Comparison of ENCODE assay signal across 14 cellular contexts in the genomic region with DNA sequence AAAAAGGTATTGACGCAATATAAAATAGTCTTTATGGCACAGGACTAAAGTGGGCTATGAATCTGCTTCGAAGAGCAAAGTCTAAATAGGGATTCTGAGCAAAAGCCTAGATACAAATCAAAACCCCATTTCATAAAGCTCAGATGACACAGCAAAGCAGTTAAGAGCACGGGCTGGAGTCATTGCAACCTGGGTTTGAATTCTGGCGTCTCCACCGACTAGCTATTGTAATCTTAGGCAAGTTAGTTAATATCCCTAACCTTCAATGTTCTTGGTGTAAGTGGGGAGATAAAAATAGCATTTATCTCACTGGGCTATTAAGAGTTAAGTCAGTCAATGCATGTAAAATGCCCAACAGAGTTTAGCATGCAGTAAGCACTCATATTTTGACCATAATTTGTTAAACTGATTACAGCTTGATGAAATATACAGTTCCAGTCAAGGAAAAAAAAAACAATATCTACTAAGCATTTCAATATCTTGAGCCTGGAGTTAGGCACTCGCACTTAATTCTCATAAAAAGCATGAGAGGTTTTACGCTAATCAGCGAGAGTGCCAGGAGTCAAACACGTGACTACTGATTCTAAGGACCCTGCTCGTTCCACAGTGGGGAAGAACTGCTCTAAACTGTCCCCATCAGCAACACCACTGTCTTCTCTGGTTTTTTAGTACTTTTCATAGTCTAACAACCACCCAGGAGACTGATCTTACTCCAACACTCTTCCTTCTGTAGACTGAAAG.
A peak's percentile ranks its signal among the peaks of the same experiment; 100 is the strongest.
DNase-seq lines count a peak whose midpoint lies in the region; ATAC-seq and TF ChIP-seq lines count a peak whose summit lies in the region.
"Had no signal": no experiment of that assay in that cellular context is flagged by ENCODE, and none has a peak within 500 bp of the region (broad histone marks: within the 10 kb centered on the region; RNA-seq: fewer than 3 reads in every experiment).

No MANE protein-coding gene starts in this region.

- no CpG with 5 or more reads among the region's 10 CpGs for WGBS in mesendoderm (ENCODE audit: extremely low coverage, insufficient coverage, low lambda C conversion rate)

- no peak overlapping the region for H2BK120ac ChIP-seq in mesendoderm (ENCODE audit: low read depth, low read length)

- no peaks in the 10 kb centered on the region for H3K9me3 Mint-ChIP-seq in CD8-positive, alpha-beta T cell
- H3K9me3 Mint-ChIP-seq in osteocyte (ENCODE audit: unreplicated experiment) = no peaks in the 10 kb centered on the region
- H3K9me3 Mint-ChIP-seq: activated CD4-positive, alpha-beta T cell treated with anti-CD3 and anti-CD28 coated beads, Interleukin-2, amount 10 ng/mL, durations not matched to agents 24 days and 14 days had no signal

- intact Hi-C loops in CD8-positive, alpha-beta T cell (cut with DNase I, micrococcal nuclease) = no loop called here

- peaks cover 95% of the 10 kb centered on the region for H3K4me1 Mint-ChIP-seq in CD8-positive, alpha-beta T cell (ENCODE audit: low read depth)
- H3K4me1 Mint-ChIP-seq in T-helper 17 cell = peaks cover 86% of the 10 kb centered on the region
- H3K4me1 Mint-ChIP-seq in osteocyte (ENCODE audit: unreplicated experiment) = peaks cover 46% of the 10 kb centered on the region

- no peak overlapping the region for H3K56ac ChIP-seq in mesendoderm (ENCODE audit: low read length)

- H3K27me3 Mint-ChIP-seq in CD8-positive, alpha-beta T cell (ENCODE audit: low read depth) = no peaks in the 10 kb centered on the region
- H3K27me3 Mint-ChIP-seq in T-helper 17 cell (no peaks in the 10 kb centered on the region), osteocyte (ENCODE audit: unreplicated experiment) (no peaks in the 10 kb centered on the region)
- H3K27me3 Mint-ChIP-seq: activated CD4-positive, alpha-beta T cell treated with anti-CD3 and anti-CD28 coated beads, Interleukin-2, amount 10 ng/mL, durations not matched to agents 24 days and 14 days had no signal

- no peak overlapping the region for H3K18ac ChIP-seq in mesendoderm (ENCODE audit: low read length)

- H3K4me2 ChIP-seq in mesendoderm (ENCODE audit: low read length) = no peak overlapping the region

- H2AK5ac ChIP-seq in mesendoderm (ENCODE audit: low read length) = no peak overlapping the region

- no peaks in the 10 kb centered on the region for H3K27me3 ChIP-seq in CD8-positive, alpha-beta T cell (ENCODE audit: insufficient read depth, low read length)
- no peaks in the 10 kb centered on the region for H3K27me3 ChIP-seq in mesendoderm (ENCODE audit: insufficient read depth, low read length, poor library complexity)

- H3K4me3 Mint-ChIP-seq in CD8-positive, alpha-beta T cell = peak overlapping the region; percentile 24
- H3K4me3 Mint-ChIP-seq in T-helper 17 cell (peak overlapping the region; percentile 76), osteocyte (ENCODE audit: unreplicated experiment) (no peak overlapping the region)
- H3K4me3 Mint-ChIP-seq: activated CD4-positive, alpha-beta T cell treated with anti-CD3 and anti-CD28 coated beads, Interleukin-2, amount 10 ng/mL, durations not matched to agents 24 days and 14 days had no signal

- H2BK15ac ChIP-seq in mesendoderm (replicated peaks; ENCODE audit: low read depth) = no peak overlapping the region

- no peak overlapping the region for H3K4me3 ChIP-seq in CD8-positive, alpha-beta T cell (ENCODE audit: low read depth, low read length)
- H3K4me3 ChIP-seq in mesendoderm (ENCODE audit: low read length) = no peak overlapping the region

- POLR2A ChIA-PET in CD8-positive, alpha-beta T cell (lab: Charles Lee) = interaction anchor here (0.7 to 1.2 kb wide), 2 partner anchors 12 to 28 kb away, joined by 3 read pairs; no protein-coding TSS in a partner anchor

- peaks cover 5% of the 10 kb centered on the region for H3K79me1 ChIP-seq in mesendoderm (ENCODE audit: low read length)

- H3K27ac ChIP-seq in CD8-positive, alpha-beta T cell (ENCODE audit: low read depth, low read length) = no peak overlapping the region
- no peak overlapping the region for H3K27ac ChIP-seq in mesendoderm (ENCODE audit: low read depth, low read length)
- H3K27ac ChIP-seq: C4-2B, parathyroid adenoma had no signal

- peaks cover 3% of the 10 kb centered on the region for H3K36me3 Mint-ChIP-seq in CD8-positive, alpha-beta T cell
- H3K36me3 Mint-ChIP-seq in T-helper 17 cell (ENCODE audit: low read depth) (no peaks in the 10 kb centered on the region), osteocyte (ENCODE audit: unreplicated experiment) (no peaks in the 10 kb centered on the region)

- H3K4me1 ChIP-seq in CD8-positive, alpha-beta T cell (ENCODE audit: insufficient read depth, low read length) = peaks cover 93% of the 10 kb centered on the region
- H3K4me1 ChIP-seq in mesendoderm (ENCODE audit: control insufficient read depth, low read depth, low read length) = peaks cover 5% of the 10 kb centered on the region

- H3K4ac ChIP-seq in mesendoderm (ENCODE audit: low read depth, low read length) = no peak overlapping the region

- no peak for ATAC-seq in CD8-positive, alpha-beta T cell
- ATAC-seq in T-helper 17 cell = no peak
- ATAC-seq in GM18498 (IDR thresholded peaks at IDR 0.05; ENCODE audit: unreplicated experiment) = no peak

- peak overlapping the region; percentile 45 for H3K27ac Mint-ChIP-seq in CD8-positive, alpha-beta T cell
- H3K27ac Mint-ChIP-seq in T-helper 17 cell (peak overlapping the region; percentile 47), osteocyte (ENCODE audit: unreplicated experiment) (peak overlapping the region; percentile 53)
- H3K27ac Mint-ChIP-seq: activated CD4-positive, alpha-beta T cell treated with anti-CD3 and anti-CD28 coated beads, Interleukin-2, amount 10 ng/mL, durations not matched to agents 24 days and 14 days had no signal

- no peak for DNase-seq in CD8-positive, alpha-beta T cell
- DNase-seq in T-helper 17 cell (no peak), foreskin melanocyte (peak; percentile 38), osteocyte (ENCODE audit: extremely low spot score, unreplicated experiment) (no peak), retina (no peak), mesendoderm (no peak)
- DNase-seq: activated CD4-positive, alpha-beta T cell treated with anti-CD3 and anti-CD28 coated beads, Interleukin-2, amount 10 ng/mL, durations not matched to agents 24 days and 14 days; midbrain; MM.1S; NCI-H748 treated with DMSO at 0.1 percent for 48 hours; RPMI8226 had no signal

- no peak overlapping the region for H2BK5ac ChIP-seq in mesendoderm (ENCODE audit: low read length)

- H3K36me3 ChIP-seq in CD8-positive, alpha-beta T cell (ENCODE audit: insufficient read depth, low read length) = no peaks in the 10 kb centered on the region
- H3K36me3 ChIP-seq in mesendoderm (ENCODE audit: control insufficient read depth, insufficient read depth, low read length) = no peaks in the 10 kb centered on the region

- no peak overlapping the region for H4K5ac ChIP-seq in mesendoderm (ENCODE audit: low read length)

- no peak for TF ChIP-seq CTCF in CD8-positive, alpha-beta T cell (IDR thresholded peaks at IDR 0.05)
- no peak for TF ChIP-seq CTCF in osteocyte (IDR thresholded peaks at IDR 0.05)

- no peaks in the 10 kb centered on the region for H3K79me2 ChIP-seq in mesendoderm (ENCODE audit: control insufficient read depth, insufficient read depth, low read length)

- no peak overlapping the region for H3K23ac ChIP-seq in mesendoderm (ENCODE audit: low read length)

- no peak overlapping the region for H4K8ac ChIP-seq in mesendoderm (ENCODE audit: low read depth, low read length)

- CTCF ChIA-PET in CD8-positive, alpha-beta T cell (lab: Charles Lee) = no interaction called here

- H3K9me3 ChIP-seq in CD8-positive, alpha-beta T cell (ENCODE audit: low read length) = no peaks in the 10 kb centered on the region
- H3K9me3 ChIP-seq in T-helper 17 cell (ENCODE audit: control insufficient read depth, low read length, poor library complexity, severe bottlenecking) = no peaks in the 10 kb centered on the region

- H3K9ac ChIP-seq in mesendoderm (ENCODE audit: low read length) = no peak overlapping the region
- H3K9ac ChIP-seq: parathyroid adenoma had no signal
